ENCODE assay signal across 29 cellular contexts in the genomic region with DNA sequence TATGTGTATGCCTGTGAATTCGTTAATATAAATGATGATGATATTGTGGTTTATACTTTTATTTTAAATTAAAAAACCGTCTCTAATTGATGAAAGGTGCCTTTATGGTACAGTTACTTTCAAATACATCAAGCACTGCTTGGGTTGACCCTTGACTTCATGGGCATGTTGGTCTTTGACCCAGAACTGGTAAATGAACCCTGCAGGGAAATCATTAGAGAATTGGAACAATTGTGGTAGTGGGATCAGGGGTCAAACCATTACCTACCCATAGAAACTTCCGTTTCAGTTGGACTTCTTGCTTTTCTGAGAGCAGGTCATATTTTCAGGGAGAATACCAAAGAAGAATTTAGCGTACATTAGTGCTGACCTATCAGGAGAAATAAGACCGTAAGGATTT.
"Had no signal": no experiment of that assay in that cellular context is flagged by ENCODE, and none has a peak within 500 bp of the region (broad histone marks: within the 10 kb centered on the region; RNA-seq: fewer than 3 reads in every experiment).

No MANE protein-coding gene starts in this region.

- H3K27me3 Mint-ChIP-seq: dendritic cell treated with granulocyte-macrophage colony-stimulating factor and Interleukin-4, amounts not matched to agents 40 ng/mL and 50 ng/mL, for 4 days; effector memory CD8-positive, alpha-beta T cell had no signal

- H3K4me1 ChIP-seq: colonic mucosa had no signal

- H3K27ac ChIP-seq: colonic mucosa, coronary artery, dorsolateral prefrontal cortex, epithelial cell of prostate, esophagus muscularis mucosa, esophagus squamous epithelium, foreskin keratinocyte, gastrocnemius medialis, gastroesophageal sphincter, heart left ventricle, heart right ventricle had no signal

- H3K27me3 ChIP-seq: colonic mucosa, dorsolateral prefrontal cortex, esophagus muscularis mucosa, esophagus squamous epithelium, foreskin keratinocyte, gastrocnemius medialis, gastroesophageal sphincter, heart left ventricle, heart right ventricle had no signal

- H3K9me3 ChIP-seq: colonic mucosa, esophagus muscularis mucosa, esophagus squamous epithelium, gastrocnemius medialis, gastroesophageal sphincter, heart left ventricle, heart right ventricle had no signal

- H3K4me3 ChIP-seq: colonic mucosa, coronary artery, dorsolateral prefrontal cortex, esophagus muscularis mucosa, esophagus squamous epithelium, gastrocnemius medialis, gastroesophageal sphincter, heart left ventricle, heart right ventricle had no signal

- H3K27ac Mint-ChIP-seq: effector memory CD8-positive, alpha-beta T cell; endodermal cell had no signal

- H3K9me3 Mint-ChIP-seq: dendritic cell treated with granulocyte-macrophage colony-stimulating factor and Interleukin-4, amounts not matched to agents 40 ng/mL and 50 ng/mL, for 4 days; effector memory CD8-positive, alpha-beta T cell; endodermal cell had no signal

- H3K36me3 ChIP-seq: colonic mucosa, esophagus muscularis mucosa, esophagus squamous epithelium, gastrocnemius medialis, gastroesophageal sphincter, heart left ventricle had no signal

- ATAC-seq: effector memory CD8-positive, alpha-beta T cell; esophagus mucosa; foreskin keratinocyte; gastrocnemius medialis; gastroesophageal sphincter; heart left ventricle; heart right ventricle had no signal

- FAIRE-seq: colon, endometrium, endothelial cell of umbilical vein, frontal cortex had no signal

- DNase-seq: colonic mucosa; cortex of kidney; dermis blood vessel endothelial cell; dorsolateral prefrontal cortex; effector CD4-positive, alpha-beta T cell; effector CD8-positive, alpha-beta T cell; effector memory CD4-positive, alpha-beta T cell; effector memory CD8-positive, alpha-beta T cell; endodermal cell; erythroblast; esophagus squamous epithelium; foreskin fibroblast; foreskin keratinocyte; foreskin melanocyte; gastrocnemius medialis; glutamatergic neuron; head of caudate nucleus; heart left ventricle; heart right ventricle had no signal

- H3K4me3 Mint-ChIP-seq: dendritic cell treated with granulocyte-macrophage colony-stimulating factor and Interleukin-4, amounts not matched to agents 40 ng/mL and 50 ng/mL, for 4 days; effector memory CD8-positive, alpha-beta T cell; endodermal cell had no signal
